ENCODE assay signal across 1 cellular context in genomic region chr5:43422143-43422542, GRCh38.
A peak's percentile ranks its signal among the peaks of the same experiment; 100 is the strongest.
TF ChIP-seq lines count a peak whose summit lies in the region.

No MANE protein-coding gene starts in this region.

TF ChIP-seq in HEK293, 187 proteins besides CTCF, POLR2A, EP300 and RAD21 (continued from another document):
- no peak for TF ChIP-seq ZNF449 (tag by site-specific recombination; IDR thresholded peaks at IDR 0.05)
- no peak for TF ChIP-seq TCF7L2 (IDR thresholded peaks at IDR 0.05; ENCODE audit: borderline replicate concordance, low read depth, low read length)
- TF ChIP-seq ZNF24 (tag by site-specific recombination; IDR thresholded peaks at IDR 0.05) = 0 out of 2 replicates have a peak, but pooled peaks have one; percentile 48
- peak; percentile 65; the same call in 1 of the 2 replicates for TF ChIP-seq ZNF843 (tag by site-specific recombination; IDR thresholded peaks at IDR 0.05)
- TF ChIP-seq ZFP69B (tag by site-specific recombination; IDR thresholded peaks at IDR 0.05) = no peak
- peak; percentile 4; the same call in 1 of the 2 replicates for TF ChIP-seq ZNF549 (tag by site-specific recombination; IDR thresholded peaks at IDR 0.05)
- TF ChIP-seq ZNF169 (tag by site-specific recombination; IDR thresholded peaks at IDR 0.05) = no peak
- TF ChIP-seq GFI1B (tag by site-specific recombination; IDR thresholded peaks at IDR 0.05) = peak; percentile 80
- no peak for TF ChIP-seq ZNF16 (tag by site-specific recombination; IDR thresholded peaks at IDR 0.05; ENCODE audit: low read depth)
- no peak for TF ChIP-seq ZNF350 (tag by site-specific recombination; IDR thresholded peaks at IDR 0.05)
- no peak for TF ChIP-seq ZFHX2 (tag by site-specific recombination; conservative IDR thresholded peaks at IDR 0.05)
- TF ChIP-seq ZSCAN18 (tag by site-specific recombination; IDR thresholded peaks at IDR 0.05) = no peak
- no peak for TF ChIP-seq ZNF600 (tag by site-specific recombination; IDR thresholded peaks at IDR 0.05)
- 0 out of 2 replicates have a peak, but pooled peaks have one; percentile 27 for TF ChIP-seq ZNF629 (tag by site-specific recombination; IDR thresholded peaks at IDR 0.05)
- TF ChIP-seq BCL11A (tag by site-specific recombination; IDR thresholded peaks at IDR 0.05; ENCODE audit: low read depth) = 0 out of 2 replicates have a peak, but pooled peaks have one; percentile 56
- no peak for TF ChIP-seq ATF2 (tag by site-specific recombination; IDR thresholded peaks at IDR 0.05; ENCODE audit: low read depth)
- no peak for TF ChIP-seq HOXA7 (CRISPR knock-in tag; IDR thresholded peaks at IDR 0.05; ENCODE audit: borderline replicate concordance)
- TF ChIP-seq WT1 (tag by site-specific recombination; IDR thresholded peaks at IDR 0.05) = peak; percentile 52
- TF ChIP-seq ZNF580 (tag by site-specific recombination; IDR thresholded peaks at IDR 0.05) = 0 out of 2 replicates have a peak, but pooled peaks have one; percentile 22
- peak; percentile 23; the same call in 1 of the 2 replicates for TF ChIP-seq PRDM10 (tag by site-specific recombination; IDR thresholded peaks at IDR 0.05)
- peak; percentile 85 for TF ChIP-seq ZSCAN30 (tag by site-specific recombination; IDR thresholded peaks at IDR 0.05)
- peak; percentile 99 for TF ChIP-seq SP7 (tag by site-specific recombination; IDR thresholded peaks at IDR 0.05)
- TF ChIP-seq ZNF416 (tag by site-specific recombination; IDR thresholded peaks at IDR 0.05) = no peak
- peak; percentile 54 for TF ChIP-seq GLIS1 (tag by site-specific recombination; IDR thresholded peaks at IDR 0.05)
- no peak for TF ChIP-seq ZNF221 (tag by site-specific recombination; IDR thresholded peaks at IDR 0.05; ENCODE audit: borderline replicate concordance)
- TF ChIP-seq ZNF707 (tag by site-specific recombination; IDR thresholded peaks at IDR 0.05) = no peak
- peak; percentile 57; the same call in 1 of the 2 replicates for TF ChIP-seq PRDM1 (tag by site-specific recombination; IDR thresholded peaks at IDR 0.05)
- TF ChIP-seq ZNF596 (tag by site-specific recombination; IDR thresholded peaks at IDR 0.05) = peak; percentile 66; the same call in 1 of the 2 replicates
- peak; percentile 91 for TF ChIP-seq PRDM6 (tag by site-specific recombination; IDR thresholded peaks at IDR 0.05)
- TF ChIP-seq SCRT2 (tag by site-specific recombination; IDR thresholded peaks at IDR 0.05) = no peak
- peak; percentile 53; the same call in 1 of the 2 replicates for TF ChIP-seq INSM2 (tag by site-specific recombination; IDR thresholded peaks at IDR 0.05)
- peak; percentile 70 for TF ChIP-seq ZXDB (tag by site-specific recombination; IDR thresholded peaks at IDR 0.05)
- TF ChIP-seq SETDB1 (IDR thresholded peaks at IDR 0.05; ENCODE audit: insufficient read length, low read length) = no peak
- TF ChIP-seq ZBTB44 (tag by site-specific recombination; IDR thresholded peaks at IDR 0.05) = peak; percentile 87
- TF ChIP-seq ZNF132 (tag by site-specific recombination; IDR thresholded peaks at IDR 0.05; ENCODE audit: borderline replicate concordance) = no peak
- peak; percentile 30; the same call in 1 of the 2 replicates for TF ChIP-seq ZBTB20 (tag by site-specific recombination; IDR thresholded peaks at IDR 0.05)
- TF ChIP-seq ZNF114 (tag by site-specific recombination; IDR thresholded peaks at IDR 0.05) = no peak
- TF ChIP-seq OSR2 (tag by site-specific recombination; IDR thresholded peaks at IDR 0.05) = peak; percentile 54; the same call in 1 of the 2 replicates
- no peak for TF ChIP-seq ZSCAN23 (tag by site-specific recombination; IDR thresholded peaks at IDR 0.05)
- no peak for TF ChIP-seq SALL2 (tag by site-specific recombination; IDR thresholded peaks at IDR 0.05; ENCODE audit: borderline replicate concordance)
